ENCODE assay signal across 8 cellular contexts in the genomic region with DNA sequence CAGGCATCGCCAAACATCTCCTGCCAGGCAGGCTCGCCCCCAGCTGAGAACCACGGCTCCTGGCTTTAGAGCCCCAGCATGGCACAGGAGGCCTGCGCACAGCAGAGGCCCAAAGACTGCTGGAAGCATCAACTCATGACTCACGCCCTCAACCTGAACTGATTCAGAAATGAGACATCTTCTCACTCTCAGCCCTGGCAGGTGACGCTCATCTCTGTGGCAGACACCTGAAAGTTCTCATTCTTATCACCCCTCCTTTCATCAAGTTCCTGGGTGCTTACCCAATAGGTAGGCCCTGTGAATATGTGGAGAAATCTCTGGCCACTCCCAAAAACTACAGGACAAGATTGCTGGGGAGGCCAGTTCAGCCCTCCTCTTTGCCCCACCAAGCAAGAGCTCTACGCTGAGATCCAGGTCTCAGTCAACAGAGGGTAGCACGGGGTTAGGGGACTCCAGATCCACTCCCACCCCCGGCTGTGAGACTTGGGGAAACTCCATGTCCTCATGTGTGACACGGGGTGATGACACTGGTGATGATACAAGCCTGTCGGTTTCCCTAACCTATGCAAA. TPM values are rescaled to one million over a fixed set of nuclear protein-coding genes. Genes with fewer than 3 reads are reported as not detected.
A peak's percentile ranks its signal among the peaks of the same experiment; 100 is the strongest.
DNase-seq lines count a peak whose midpoint lies in the region; ATAC-seq and TF ChIP-seq lines count a peak whose summit lies in the region.

No MANE protein-coding gene starts in this region.

- TF ChIP-seq CTCF in GM13977 (IDR thresholded peaks at IDR 0.05; ENCODE audit: extremely low read depth, insufficient read depth, missing control alignments): no peak
- TF ChIP-seq CTCF in progenitor cell of endocrine pancreas (IDR thresholded peaks at IDR 0.05; ENCODE audit: unreplicated experiment): no peak

- H3K9me3 Mint-ChIP-seq in progenitor cell of endocrine pancreas (ENCODE audit: low read depth): no peaks in the 10 kb centered on the region

- H3K36me3 Mint-ChIP-seq in progenitor cell of endocrine pancreas (ENCODE audit: insufficient read depth): no peaks in the 10 kb centered on the region

- peak; percentile 55 for ATAC-seq in HG02571 (IDR thresholded peaks at IDR 0.05; ENCODE audit: unreplicated experiment)

- H3K27me3 Mint-ChIP-seq in progenitor cell of endocrine pancreas: no peaks in the 10 kb centered on the region

- no peak overlapping the region for H3K4me3 Mint-ChIP-seq in progenitor cell of endocrine pancreas (ENCODE audit: low read depth)

- H3K27ac Mint-ChIP-seq in progenitor cell of endocrine pancreas: no peak overlapping the region

- peaks cover 57% of the 10 kb centered on the region for H3K4me1 Mint-ChIP-seq in progenitor cell of endocrine pancreas (ENCODE audit: low read depth)

- in situ Hi-C loops in GM13977 (cut with MboI; ENCODE audit: low pct_unique_long_range_greater_than_20kb, low sequenced_read_pairs, unreplicated experiment): no loop called here

- DNase-seq in GM13977 (ENCODE audit: low spot score) (peak; percentile 75), T follicular helper cell (ENCODE audit: low read depth) (peak; percentile 68), SW 1271 (lab: John Stamatoyannopoulos, UW) (no peak), progenitor cell of endocrine pancreas (ENCODE audit: low spot score, unreplicated experiment) (no peak), inferior parietal cortex (ENCODE audit: extremely low spot score) (no peak)
- peak; percentile 58 for DNase-seq in activated naive CD8-positive, alpha-beta T cell treated with anti-CD3 and anti-CD28 coated beads, Interleukin-2, amount 50 U/mL, for 16 hours (ENCODE audit: low read depth, low spot score)
- peak; percentile 88 for DNase-seq in stimulated activated CD4-positive, alpha-beta T cell treated with anti-CD3 and anti-CD28 coated beads, Interleukin-4, amount 100 ng/mL, for 24 hours

RNA-seq across cellular contexts. Expression of a gene that starts 11.3 kb away (rescaled TPM):
- 10.1 and 11.2 TPM in 2 replicates for total RNA-seq in progenitor cell of endocrine pancreas

Comparison
In these comparisons a context has a peak if more than half of its experiments do, and no peak if none do; other contexts are left out.
1. DNase-seq: peak in GM13977 (single experiment), T follicular helper cell (single experiment), activated naive CD8-positive, alpha-beta T cell treated with anti-CD3 and anti-CD28 coated beads, Interleukin-2, amount 50 U/mL, for 16 hours (single experiment) and stimulated activated CD4-positive, alpha-beta T cell treated with anti-CD3 and anti-CD28 coated beads, Interleukin-4, amount 100 ng/mL, for 24 hours (single experiment); none in SW 1271 (0 of 2), progenitor cell of endocrine pancreas (single experiment) and inferior parietal cortex (single experiment).